ENCODE assay signal across 19 cellular contexts in the genomic region with DNA sequence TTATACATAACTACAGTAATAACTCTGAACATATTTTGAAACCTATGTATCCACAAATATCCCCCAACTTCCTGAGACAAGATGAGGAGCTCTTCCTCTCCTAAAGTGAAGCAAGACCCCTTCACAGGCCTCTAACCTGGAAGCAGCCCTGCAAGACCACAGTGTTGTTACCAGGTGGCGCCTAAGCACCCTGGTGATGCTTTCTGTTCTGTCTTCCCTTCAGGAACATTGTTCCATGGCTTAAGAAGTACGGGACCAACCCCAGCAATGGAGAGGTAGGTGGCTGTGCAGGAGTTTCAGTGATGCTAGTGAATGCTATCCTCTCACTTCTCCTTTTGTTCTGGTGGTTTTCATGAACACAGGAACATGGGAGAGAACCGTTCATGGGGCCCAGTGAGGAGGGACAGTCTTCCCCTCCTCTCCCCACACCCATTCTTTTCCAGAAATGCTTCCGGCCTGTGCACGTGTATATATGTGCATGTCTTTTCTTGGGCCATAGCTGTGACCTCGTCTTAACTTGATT. TPM values are rescaled to one million over a fixed set of nuclear protein-coding genes. Genes with fewer than 3 reads are reported as not detected.
DNase-seq lines count a peak whose midpoint lies in the region; TF ChIP-seq lines count a peak whose summit lies in the region.
"Had no signal": no experiment of that assay in that cellular context is flagged by ENCODE, and none has a peak within 500 bp of the region (broad histone marks: within the 10 kb centered on the region; RNA-seq: fewer than 3 reads in every experiment).

No MANE protein-coding gene starts in this region.

- no peaks in the 10 kb centered on the region for H3K27me3 Mint-ChIP-seq in activated naive CD8-positive, alpha-beta T cell treated with anti-CD3 and anti-CD28 coated beads for 36 hours
- H3K27me3 Mint-ChIP-seq: IgD-negative memory B cell had no signal

- no peak overlapping the region for H2BK15ac ChIP-seq in mesendoderm (replicated peaks; ENCODE audit: low read depth)

- H3K27ac Mint-ChIP-seq in activated naive CD8-positive, alpha-beta T cell treated with anti-CD3 and anti-CD28 coated beads for 36 hours, result no peak overlapping the region
- H3K27ac Mint-ChIP-seq: CD8-positive, alpha-beta T cell; H9; IgD-negative memory B cell had no signal

- peak overlapping the region; percentile 30; the same call in 1 of the 2 replicates for H3K4me3 ChIP-seq in DOHH2 (ENCODE audit: low read length)
- H3K4me3 ChIP-seq in HL-60 (replicated peaks; ENCODE audit: insufficient read depth, low read length), result no peak overlapping the region
- no peak overlapping the region for H3K4me3 ChIP-seq in OCI-LY3 (ENCODE audit: low read length)
- no peak overlapping the region for H3K4me3 ChIP-seq in mesendoderm (ENCODE audit: low read length)
- H3K4me3 ChIP-seq: BLaER1 had no signal

- H3K79me2 ChIP-seq in DOHH2 (ENCODE audit: control insufficient read depth, low read length) (peaks cover 41% of the 10 kb centered on the region), OCI-LY3 (ENCODE audit: low read length) (0 out of 2 replicates have a peak, but pooled peaks cover 3% of the 10 kb centered on the region), mesendoderm (ENCODE audit: control insufficient read depth, insufficient read depth, low read length) (no peaks in the 10 kb centered on the region)

- no peaks in the 10 kb centered on the region for H4K20me1 ChIP-seq in DOHH2 (ENCODE audit: control insufficient read depth, insufficient read depth, low read depth, low read length)
- H4K20me1 ChIP-seq in OCI-LY3 (ENCODE audit: insufficient read depth, low read length), result 0 out of 2 replicates have a peak, but pooled peaks cover 3% of the 10 kb centered on the region

- no peak overlapping the region for H3K4ac ChIP-seq in mesendoderm (ENCODE audit: low read depth, low read length)

- no CpG with 5 or more reads among the region's 6 CpGs for WGBS in mesendoderm (ENCODE audit: extremely low coverage, insufficient coverage, low lambda C conversion rate)

- H3K18ac ChIP-seq in mesendoderm (ENCODE audit: low read length), result no peak overlapping the region

- H3K27ac ChIP-seq in DOHH2 (ENCODE audit: low read depth, low read length) (peak overlapping the region; percentile 72), HL-60 (replicated peaks) (peak overlapping the region; percentile 26), OCI-LY3 (ENCODE audit: low read length) (no peak overlapping the region), mesendoderm (ENCODE audit: low read depth, low read length) (no peak overlapping the region)
- H3K27ac ChIP-seq: BLaER1 had no signal

- no peak overlapping the region for H4K5ac ChIP-seq in mesendoderm (ENCODE audit: low read length)

- no peaks in the 10 kb centered on the region for H3K9me2 ChIP-seq in DOHH2 (replicated peaks; ENCODE audit: control insufficient read depth, low read length)
- H3K9me2 ChIP-seq: SK-N-SH had no signal

- no peak overlapping the region for H4K8ac ChIP-seq in mesendoderm (ENCODE audit: low read depth, low read length)

- H3K9ac ChIP-seq in OCI-LY3 (ENCODE audit: low read length) (no peak overlapping the region), mesendoderm (ENCODE audit: low read length) (no peak overlapping the region)
- H3K9ac ChIP-seq: BLaER1, SK-N-SH had no signal

- H2AFZ ChIP-seq in OCI-LY3 (ENCODE audit: low read depth, low read length), result no peak overlapping the region

- H3K27me3 ChIP-seq in DOHH2 (ENCODE audit: control insufficient read depth, low read length) (no peaks in the 10 kb centered on the region), HL-60 (ENCODE audit: insufficient read depth, poor library complexity, severe bottlenecking) (no peaks in the 10 kb centered on the region), OCI-LY3 (ENCODE audit: low read depth, low read length) (no peaks in the 10 kb centered on the region), mesendoderm (ENCODE audit: insufficient read depth, low read length, poor library complexity) (no peaks in the 10 kb centered on the region)
- H3K27me3 ChIP-seq: BLaER1 had no signal

- H2BK5ac ChIP-seq in mesendoderm (ENCODE audit: low read length), result no peak overlapping the region

- H2BK120ac ChIP-seq in mesendoderm (ENCODE audit: low read depth, low read length), result no peak overlapping the region

- no peak overlapping the region for H2AK5ac ChIP-seq in mesendoderm (ENCODE audit: low read length)

- H3K79me1 ChIP-seq in mesendoderm (ENCODE audit: low read length), result peaks cover 2% of the 10 kb centered on the region

- H3K23ac ChIP-seq in mesendoderm (ENCODE audit: low read length), result no peak overlapping the region

- H3K4me2 ChIP-seq in DOHH2 (ENCODE audit: low read length) (peak overlapping the region; percentile 60), OCI-LY3 (ENCODE audit: low read length) (no peak overlapping the region; the same call in 1 of the 2 replicates), mesendoderm (ENCODE audit: low read length) (no peak overlapping the region)
- H3K4me2 ChIP-seq: BLaER1, SK-N-SH had no signal

- H3K4me1 Mint-ChIP-seq in activated naive CD8-positive, alpha-beta T cell treated with anti-CD3 and anti-CD28 coated beads for 36 hours, result peaks cover 11% of the 10 kb centered on the region

- peak; percentile 26 for TF ChIP-seq CTCF in DOHH2 (IDR thresholded peaks at IDR 0.05; ENCODE audit: low read depth, low read length, poor library complexity, severe bottlenecking)
- no peak for TF ChIP-seq CTCF in HL-60 (IDR thresholded peaks at IDR 0.05; ENCODE audit: insufficient read depth, low read length)
- TF ChIP-seq CTCF in OCI-LY3 (IDR thresholded peaks at IDR 0.05; ENCODE audit: low read depth, low read length), result peak; percentile 23; the same call in 1 of the 2 replicates

- no peak overlapping the region for H3K4me3 Mint-ChIP-seq in activated naive CD8-positive, alpha-beta T cell treated with anti-CD3 and anti-CD28 coated beads for 36 hours
- H3K4me3 Mint-ChIP-seq: CD8-positive, alpha-beta T cell; H9; IgD-negative memory B cell had no signal

- H3F3A ChIP-seq in DOHH2 (ENCODE audit: control insufficient read depth, insufficient read depth), result peaks cover 10% of the 10 kb centered on the region

- no peaks in the 10 kb centered on the region for H3K9me3 ChIP-seq in DOHH2 (ENCODE audit: control insufficient read depth, insufficient read depth, low read length)
- H3K9me3 ChIP-seq in OCI-LY3 (ENCODE audit: insufficient read depth, low read length), result no peaks in the 10 kb centered on the region
- H3K9me3 ChIP-seq: SK-N-SH had no signal

- H3K36me3 ChIP-seq in DOHH2 (ENCODE audit: control insufficient read depth, low read length) (peaks cover 64% of the 10 kb centered on the region), OCI-LY3 (replicated peaks; ENCODE audit: low read depth, low read length) (peaks cover 39% of the 10 kb centered on the region), mesendoderm (ENCODE audit: control insufficient read depth, insufficient read depth, low read length) (peaks cover 3% of the 10 kb centered on the region)

- H3K56ac ChIP-seq in mesendoderm (ENCODE audit: low read length), result no peak overlapping the region

- H3K4me1 ChIP-seq in DOHH2 (ENCODE audit: control insufficient read depth, low read length) (peaks cover 53% of the 10 kb centered on the region), OCI-LY3 (ENCODE audit: low read length) (peaks cover 10% of the 10 kb centered on the region), mesendoderm (ENCODE audit: control insufficient read depth, low read depth, low read length) (no peaks in the 10 kb centered on the region)

- DNase-seq in HL-60 (ENCODE audit: low read depth in 1 of 2, low spot score in 1 of 2) (peak in 1 of 2 experiments; percentile 19), mesendoderm (peak; percentile 4), HT-29 (ENCODE audit: low spot score) (no peak)
- DNase-seq in activated naive CD8-positive, alpha-beta T cell treated with anti-CD3 and anti-CD28 coated beads for 36 hours, result no peak
- DNase-seq in activated effector memory CD4-positive, alpha-beta T cell treated with Interleukin-2 at 50 U/mL for 16 hours, result no peak
- DNase-seq: Calu3; CD8-positive, alpha-beta T cell; H9; MM.1S; NCI-H1694 treated with DMSO at 0.1 percent for 48 hours; NCI-H2227 treated with DMSO at 0.1 percent for 48 hours; NCI-H524; OCI-M1; Right ventricle myocardium superior; SK-N-SH had no signal

- H3K36me3 Mint-ChIP-seq in activated naive CD8-positive, alpha-beta T cell treated with anti-CD3 and anti-CD28 coated beads for 36 hours, result peaks cover 30% of the 10 kb centered on the region

- no peaks in the 10 kb centered on the region for H3K9me3 Mint-ChIP-seq in activated naive CD8-positive, alpha-beta T cell treated with anti-CD3 and anti-CD28 coated beads for 36 hours
- H3K9me3 Mint-ChIP-seq: CD8-positive, alpha-beta T cell; IgD-negative memory B cell had no signal

RNA-seq across cellular contexts. Expression of a gene that starts 6.4 kb away (rescaled TPM):
- polyA plus RNA-seq in mesendoderm (2013, experiment 1 of 2), result 30.1 TPM
- polyA plus RNA-seq in mesendoderm (2013, experiment 2 of 2), result 29.8 TPM
- total RNA-seq in activated naive CD8-positive, alpha-beta T cell treated with anti-CD3 and anti-CD28 coated beads for 36 hours, result 10 to 100 TPM; 41.6 to 43.8 TPM
- total RNA-seq in HT-29 (2014; rRNA removed; shearing (Covaris generic)), result 35.5 and 42.6 TPM in 2 replicates

RNA-seq across cellular contexts. Expression of a gene that starts 30.1 kb away (rescaled TPM):
- 26.9 TPM for polyA plus RNA-seq in mesendoderm (2013, experiment 1 of 2)
- 25.4 TPM for polyA plus RNA-seq in mesendoderm (2013, experiment 2 of 2)
- 10 to 100 TPM; 52.6 to 53.8 TPM for total RNA-seq in activated naive CD8-positive, alpha-beta T cell treated with anti-CD3 and anti-CD28 coated beads for 36 hours
- 134 and 139 TPM in 2 replicates for total RNA-seq in HT-29 (2014; rRNA removed; shearing (Covaris generic))

RNA-seq across cellular contexts. Expression of a gene that starts 39.6 kb away (rescaled TPM):
- polyA plus RNA-seq in mesendoderm (2013, experiment 1 of 2), result 0.14 TPM
- 0.08 TPM for polyA plus RNA-seq in mesendoderm (2013, experiment 2 of 2)
- under 1 TPM; 0.29 to 0.34 TPM for total RNA-seq in activated naive CD8-positive, alpha-beta T cell treated with anti-CD3 and anti-CD28 coated beads for 36 hours
- 0.33 TPM in 1 of 2 replicates, not detected in the other for total RNA-seq in HT-29 (2014; rRNA removed; shearing (Covaris generic))
- total RNA-seq: Calu3 had no signal

RNA-seq across cellular contexts. Expression of a gene that starts 42.3 kb away (rescaled TPM):
- 24.5 TPM for polyA plus RNA-seq in mesendoderm (2013, experiment 1 of 2)
- 23.4 TPM for polyA plus RNA-seq in mesendoderm (2013, experiment 2 of 2)
- 10 to 100 TPM; 83.0 to 86.4 TPM for total RNA-seq in activated naive CD8-positive, alpha-beta T cell treated with anti-CD3 and anti-CD28 coated beads for 36 hours
- total RNA-seq in HT-29 (2014; rRNA removed; shearing (Covaris generic)), result 160 and 195 TPM in 2 replicates

Comparison
In these comparisons a context has a peak if more than half of its experiments do, and no peak if none do; other contexts are left out.
1. H3K27ac ChIP-seq: peak in DOHH2 (single experiment) and HL-60 (single experiment); none in OCI-LY3 (single experiment) and mesendoderm (single experiment).